19 cellular contexts compared by ENCODE assay signal in genomic region chr10:59960751-59961150, GRCh38. TPM values are rescaled to one million over a fixed set of nuclear protein-coding genes. Genes with fewer than 3 reads are reported as not detected.
DNase-seq lines count a peak whose midpoint lies in the region; ATAC-seq and TF ChIP-seq lines count a peak whose summit lies in the region.
"Had no signal": no experiment of that assay in that cellular context is flagged by ENCODE, and none has a peak within 500 bp of the region (broad histone marks: within the 10 kb centered on the region; RNA-seq: fewer than 3 reads in every experiment).

No MANE protein-coding gene starts in this region.

- H2AFZ ChIP-seq in SK-N-SH (ENCODE audit: low read depth) (no peak overlapping the region), trophoblast cell (ENCODE audit: insufficient read depth, low read length, poor library complexity) (no peak overlapping the region)
- H2AFZ ChIP-seq: PC-9 had no signal

- H3K79me1 ChIP-seq in trophoblast cell (ENCODE audit: low read length): peaks cover 21% of the 10 kb centered on the region

- no peak overlapping the region for H3K14ac ChIP-seq in trophoblast cell (ENCODE audit: low read length)

- no peaks in the 10 kb centered on the region for H4K20me1 ChIP-seq in SK-N-SH (ENCODE audit: insufficient read depth)

- H3K18ac ChIP-seq in trophoblast cell (ENCODE audit: low read length): no peak overlapping the region

- no peak overlapping the region for H4K12ac ChIP-seq in trophoblast cell (ENCODE audit: low read depth, low read length)

- H3K4me2 ChIP-seq in SK-N-SH (no peak overlapping the region), trophoblast cell (ENCODE audit: low read length) (no peak overlapping the region)
- H3K4me2 ChIP-seq: PC-9 had no signal

- H2BK5ac ChIP-seq in trophoblast cell (ENCODE audit: low read depth, low read length, poor library complexity): no peak overlapping the region

- in situ Hi-C loops in transverse colon (cut with MboI; ENCODE audit: low pct_ligation_motif_present in 1 of 4, low pct_unique_long_range_greater_than_20kb in 1 of 4, low sequenced_read_pairs in 3 of 4): no loop called here

- H3K27me3 ChIP-seq in SK-N-SH (ENCODE audit: insufficient read depth) (no peaks in the 10 kb centered on the region), trophoblast cell (ENCODE audit: insufficient read depth, low read length) (no peaks in the 10 kb centered on the region), transverse colon (no peaks in the 10 kb centered on the region)
- H3K27me3 ChIP-seq: MG63, SJSA1 had no signal

- H3K4me1 ChIP-seq in SK-N-SH (ENCODE audit: control insufficient read depth in 1 of 2, insufficient read depth in 2 of 2, low read depth in 1 of 2, low read length in 1 of 2) (no peaks in the 10 kb centered on the region), trophoblast cell (ENCODE audit: control insufficient read depth in 1 of 2, insufficient read depth in 2 of 2, low read length in 2 of 2) (peaks cover 6 to 11% of the 10 kb centered on the region in 2 experiments), transverse colon (no peaks in the 10 kb centered on the region)
- H3K4me1 ChIP-seq: SJSA1 had no signal

- H3K36me3 ChIP-seq in SK-N-SH (replicated peaks in 1 of 2; ENCODE audit: control insufficient read depth in 1 of 2, insufficient read depth in 2 of 2, low read length in 1 of 2): no peaks in the 10 kb centered on the region
- H3K36me3 ChIP-seq in trophoblast cell (ENCODE audit: control insufficient read depth in 1 of 2, insufficient read depth in 2 of 2, low read length in 2 of 2): no peaks in the 10 kb centered on the region
- no peaks in the 10 kb centered on the region for H3K36me3 ChIP-seq in transverse colon
- H3K36me3 ChIP-seq: MG63, SJSA1 had no signal

- no peak overlapping the region for H3K23ac ChIP-seq in trophoblast cell (ENCODE audit: low read length)

- H4K91ac ChIP-seq in trophoblast cell (ENCODE audit: low read depth, low read length): no peak overlapping the region

- no peaks in the 10 kb centered on the region for H3K9me3 ChIP-seq in SK-N-SH
- no peaks in the 10 kb centered on the region for H3K9me3 ChIP-seq in trophoblast cell (ENCODE audit: insufficient read depth, low read depth, low read length)
- no peaks in the 10 kb centered on the region for H3K9me3 ChIP-seq in transverse colon
- H3K9me3 ChIP-seq: MG63, SJSA1 had no signal

- intact Hi-C loops in transverse colon (cut with DNase I; ENCODE audit: low total_unique reads): no loop called here

- POLR2A ChIA-PET in SK-N-SH (lab: Yijun Ruan, JAX): no interaction called here

- CTCF ChIA-PET in SK-N-SH (lab: Yijun Ruan, JAX): no interaction called here

- no peak for TF ChIP-seq RAD21 in SK-N-SH (IDR thresholded peaks at IDR 0.05; ENCODE audit: low read length)

- TF ChIP-seq EP300 in SK-N-SH (IDR thresholded peaks at IDR 0.05; ENCODE audit: borderline replicate concordance in 1 of 2, low read depth in 1 of 2, low read length in 1 of 2): no peak
- TF ChIP-seq EP300 in transverse colon (IDR thresholded peaks at IDR 0.05; ENCODE audit: low read depth): no peak

- H4K8ac ChIP-seq in trophoblast cell (ENCODE audit: low read depth, low read length): no peak overlapping the region

- ATAC-seq in SK-N-SH treated with all-trans-retinoic acid at 6 μM for 48 hours: no peak; the same call in 2 of the 3 replicates
- ATAC-seq: K562, Right ventricle myocardium inferior had no signal

- no peak for TF ChIP-seq CTCF in SK-N-SH (IDR thresholded peaks at IDR 0.05)
- no peak for TF ChIP-seq CTCF in fibroblast of pulmonary artery (IDR thresholded peaks at IDR 0.05; ENCODE audit: low read length, missing control alignments)
- TF ChIP-seq CTCF in transverse colon (IDR thresholded peaks at IDR 0.05): no peak

- no peak overlapping the region for H2AK5ac ChIP-seq in trophoblast cell (ENCODE audit: low read length)

- no peak for DNase-seq in SK-N-SH
- DNase-seq in SK-N-DZ (ENCODE audit: low spot score): peak; percentile 14
- DNase-seq in fibroblast of pulmonary artery (ENCODE audit: low read depth): peak; percentile 4
- peak; percentile 11 to 85 for DNase-seq in trophoblast cell
- DNase-seq in amniotic stem cell (lab: John Stamatoyannopoulos, UW): no peak
- no peak for DNase-seq in NCI-H1105 (lab: John Stamatoyannopoulos, UW)
- DNase-seq in transverse colon: no peak
- DNase-seq: 8988T, ACHN, Calu3, MG63, NCI-H2029, NCI-H446, NCI-H526, PC-9 had no signal

- H3K4me3 ChIP-seq in SK-N-SH (ENCODE audit: low read depth in 2 of 2, low read length in 1 of 2) (no peak overlapping the region), fibroblast of pulmonary artery (replicated peaks; ENCODE audit: low read depth, low read length) (no peak overlapping the region), trophoblast cell (ENCODE audit: low read depth, low read length) (no peak overlapping the region), transverse colon (no peak overlapping the region)
- H3K4me3 ChIP-seq: K562, MG63, PC-9, SJSA1 had no signal

- H3K27ac ChIP-seq in SK-N-SH (ENCODE audit: low read depth in 2 of 2, low read length in 1 of 2) (no peak overlapping the region), trophoblast cell (ENCODE audit: low read depth, low read length) (no peak overlapping the region), transverse colon (no peak overlapping the region)
- H3K27ac ChIP-seq: PC-9, SJSA1 had no signal

- H2BK120ac ChIP-seq in trophoblast cell (ENCODE audit: insufficient read depth, low read length, poor library complexity): no peak overlapping the region

- H3K9ac ChIP-seq in SK-N-SH (no peak overlapping the region), trophoblast cell (ENCODE audit: low read length) (no peak overlapping the region)

- H3F3A ChIP-seq in SK-N-SH (replicated peaks; ENCODE audit: insufficient read depth): no peaks in the 10 kb centered on the region

- no peak overlapping the region for H3K4ac ChIP-seq in trophoblast cell (ENCODE audit: low read depth, low read length)

- H2BK12ac ChIP-seq in trophoblast cell (ENCODE audit: low read length): no peak overlapping the region

- TF ChIP-seq POLR2A in transverse colon (IDR thresholded peaks at IDR 0.05): no peak

- no peaks in the 10 kb centered on the region for H3K9me2 ChIP-seq in SK-N-SH

- H3K79me2 ChIP-seq in SK-N-SH (ENCODE audit: insufficient read depth) (no peaks in the 10 kb centered on the region), trophoblast cell (ENCODE audit: control insufficient read depth, insufficient read depth, low read length, poor library complexity) (peaks cover 1% of the 10 kb centered on the region)

TF ChIP-seq in SK-N-SH, 30 proteins besides CTCF, POLR2A, EP300 and RAD21:
- TF ChIP-seq SMC3 (IDR thresholded peaks at IDR 0.05; ENCODE audit: low read depth, low read length) (no peak), TCF12 (IDR thresholded peaks at IDR 0.05) (peak; percentile 42; the same call in 1 of the 2 replicates)

TF ChIP-seq in SK-N-SH treated with all-trans-retinoic acid at 6 μM for 48 hours, 23 proteins besides CTCF, POLR2A, EP300 and RAD21 (continues in another document):
- TF ChIP-seq ZC3H10 (CRISPR knock-in tag; IDR thresholded peaks at IDR 0.05): no peak
- TF ChIP-seq POU6F1 (CRISPR knock-in tag; IDR thresholded peaks at IDR 0.05; ENCODE audit: borderline replicate concordance, low read depth): no peak
- no peak for TF ChIP-seq ZNF8 (CRISPR knock-in tag; IDR thresholded peaks at IDR 0.05)
- TF ChIP-seq RARB (CRISPR knock-in tag; IDR thresholded peaks at IDR 0.05): no peak
- no peak for TF ChIP-seq CSDC2 (CRISPR knock-in tag; IDR thresholded peaks at IDR 0.05)
- no peak for TF ChIP-seq CREB5 (CRISPR knock-in tag; IDR thresholded peaks at IDR 0.05; ENCODE audit: low read depth)
- no peak for TF ChIP-seq ARNTL (CRISPR knock-in tag; IDR thresholded peaks at IDR 0.05; ENCODE audit: borderline replicate concordance, low read depth)
- no peak for TF ChIP-seq OSR1 (CRISPR knock-in tag; IDR thresholded peaks at IDR 0.05)
- TF ChIP-seq ZNF565 (CRISPR knock-in tag; conservative IDR thresholded peaks at IDR 0.05; ENCODE audit: low read depth): no peak
- TF ChIP-seq GLIS3 (CRISPR knock-in tag; IDR thresholded peaks at IDR 0.05): no peak
- TF ChIP-seq ZFP3 (CRISPR knock-in tag; IDR thresholded peaks at IDR 0.05): no peak
- no peak for TF ChIP-seq ISL1 (CRISPR knock-in tag; IDR thresholded peaks at IDR 0.05)
- no peak for TF ChIP-seq TCF4 (CRISPR knock-in tag; IDR thresholded peaks at IDR 0.05; ENCODE audit: borderline replicate concordance)
- TF ChIP-seq PPARA (CRISPR knock-in tag; IDR thresholded peaks at IDR 0.05; ENCODE audit: borderline replicate concordance): no peak

RNA-seq across cellular contexts. Expression of gene CCDC6, which starts 54.4 kb away (rescaled TPM):
- polyA plus RNA-seq in SK-N-SH (2012; rRNA removed): 10.8 and 12.7 TPM in 2 replicates
- polyA plus RNA-seq in SK-N-SH (2012; cell fraction: cytosol; rRNA removed): 13.4 and 14.1 TPM in 2 replicates
- polyA plus RNA-seq in SK-N-SH (2012; cell fraction: nucleus; rRNA removed): 4.9 and 9.8 TPM in 2 replicates
- 10.8 and 12.3 TPM in 2 replicates for polyA plus RNA-seq in SK-N-DZ (2014; cell fraction: cytosol; rRNA removed)
- 7.9 and 13.5 TPM in 2 replicates for polyA plus RNA-seq in SK-N-DZ (2014; cell fraction: nucleus; rRNA removed)
- 55.8 and 56.4 TPM in 2 replicates for polyA plus RNA-seq in trophoblast cell (2013)
- total RNA-seq in transverse colon: 10 to 100 TPM; 26.2 to 56.7 (median 49.5) TPM

Comparison
In these comparisons a context has a peak if more than half of its experiments do, and no peak if none do; other contexts are left out.
1. DNase-seq: peak in SK-N-DZ (single experiment), fibroblast of pulmonary artery (single experiment) and trophoblast cell (2 of 2); none in SK-N-SH (single experiment), amniotic stem cell (single experiment), NCI-H1105 (single experiment) and transverse colon (single experiment).